In genomic region chr16:15506441-15506840, GRCh38 we compare ENCODE assay signal across 16 cellular contexts.
"Had no signal": no experiment of that assay in that cellular context is flagged by ENCODE, and none has a peak within 500 bp of the region (broad histone marks: within the 10 kb centered on the region; RNA-seq: fewer than 3 reads in every experiment).

No MANE protein-coding gene starts in this region.

- H3K36me3 Mint-ChIP-seq: naive thymus-derived CD4-positive, alpha-beta T cell had no signal

- H3K9me3 ChIP-seq: heart left ventricle, right atrium auricular region, sigmoid colon had no signal

- H3K36me3 ChIP-seq: heart left ventricle, right atrium auricular region, sigmoid colon had no signal

- H3K27me3 ChIP-seq: heart left ventricle, right atrium auricular region, sigmoid colon had no signal

- H3K4me3 Mint-ChIP-seq: naive thymus-derived CD4-positive, alpha-beta T cell; nephron progenitor cell; type B pancreatic cell had no signal

- DNase-seq: effector CD4-positive, alpha-beta T cell; heart left ventricle; hippocampal formation; left colon; left ventricle myocardium superior; mesendoderm; naive thymus-derived CD4-positive, alpha-beta T cell; nephron progenitor cell; sigmoid colon; stimulated activated CD4-positive, alpha-beta T cell treated with anti-CD3 and anti-CD28 coated beads, Interleukin-2, amount 100 ng/mL, for 24 hours; stimulated activated naive CD4-positive, alpha-beta T cell treated with Interleukin-2 at 50 U/mL for 16 hours had no signal

- H3K27ac ChIP-seq: heart left ventricle, right atrium auricular region had no signal

- H3K27ac Mint-ChIP-seq: type B pancreatic cell had no signal

- H3K4me3 ChIP-seq: heart left ventricle, lung, right atrium auricular region, sigmoid colon, skin epidermis had no signal

- H3K9me3 Mint-ChIP-seq: dendritic cell treated with granulocyte-macrophage colony-stimulating factor and Interleukin-4, amounts not matched to agents 40 ng/mL and 50 ng/mL, for 4 days; type B pancreatic cell had no signal
